Comparison of ENCODE assay signal across 20 cellular contexts in genomic region chr15:65655457-65655856, GRCh38.
"Had no signal": no experiment of that assay in that cellular context is flagged by ENCODE, and none has a peak within 500 bp of the region (broad histone marks: within the 10 kb centered on the region; RNA-seq: fewer than 3 reads in every experiment).

No MANE protein-coding gene starts in this region.

- H3K4me2 ChIP-seq: smooth muscle cell had no signal

- H3K27me3 Mint-ChIP-seq: activated CD4-positive, alpha-beta T cell treated with anti-CD3 and anti-CD28 coated beads, Interleukin-2, amount 10 ng/mL, durations not matched to agents 24 days and 14 days; activated naive CD8-positive, alpha-beta T cell treated with anti-CD3 and anti-CD28 coated beads, Interleukin-2, amount 50 U/mL, for 24 hours; brain; stimulated activated memory B cell treated with anti-CD40 and anti-IgM and Interleukin-4, amounts not matched to agents 10 μg/mL and 1 μg/mL and 100 μg/mL, for 72 hours had no signal

- H3K9me3 ChIP-seq: left lung, sigmoid colon, upper lobe of left lung had no signal

- H3K9me3 Mint-ChIP-seq: activated CD4-positive, alpha-beta T cell treated with anti-CD3 and anti-CD28 coated beads, Interleukin-2, amount 10 ng/mL, durations not matched to agents 24 days and 14 days; activated naive CD8-positive, alpha-beta T cell treated with anti-CD3 and anti-CD28 coated beads, Interleukin-2, amount 50 U/mL, for 24 hours; activated T-cell treated with anti-CD3 and anti-CD28 coated beads, Interleukin-2, amount 50 U/mL, for 4 hours; activated T-helper 2 cell treated with anti-CD3 and anti-CD28 coated beads, Interferon-gamma antibody, Interleukin-2, Interleukin-4, amounts not matched to agents 10 μg/mL and 5 μg/mL and 100 μg/mL, durations not matched to agents 14 hours and 24 hours and 36 hours; brain; mesothelial cell of epicardium; natural killer cell; stimulated activated memory B cell treated with anti-CD40 and anti-IgM and Interleukin-4, amounts not matched to agents 10 μg/mL and 1 μg/mL and 100 μg/mL, for 72 hours had no signal

- H3K4me3 ChIP-seq: left lung, sigmoid colon, smooth muscle cell, upper lobe of left lung had no signal

- H3K27me3 ChIP-seq: left lung, sigmoid colon, upper lobe of left lung had no signal

- H3K4me1 Mint-ChIP-seq: activated naive CD8-positive, alpha-beta T cell treated with anti-CD3 and anti-CD28 coated beads, Interleukin-2, amount 50 U/mL, for 24 hours; brain; mesothelial cell of epicardium had no signal

- ATAC-seq: activated CD4-positive, CD25-positive, alpha-beta regulatory T cell treated with anti-CD3 and anti-CD28 coated beads, Interleukin-2, amount 50 U/mL, for 24 hours; activated naive CD8-positive, alpha-beta T cell treated with anti-CD3 and anti-CD28 coated beads, Interleukin-2, amount 50 U/mL, for 24 hours; activated T-cell treated with anti-CD3 and anti-CD28 coated beads, Interleukin-2, amount 50 U/mL, for 4 hours; natural killer cell; stimulated activated memory B cell treated with anti-CD40 and anti-IgM and Interleukin-4, amounts not matched to agents 10 μg/mL and 1 μg/mL and 100 μg/mL, for 72 hours had no signal

- DNase-seq: activated CD4-positive, alpha-beta T cell treated with anti-CD3 and anti-CD28 coated beads, Interleukin-2, amount 10 ng/mL, durations not matched to agents 24 days and 14 days; activated naive CD4-positive, alpha-beta T cell treated with Interleukin-2 at 50 U/mL for 16 hours; activated naive CD8-positive, alpha-beta T cell treated with anti-CD3 and anti-CD28 coated beads, Interleukin-2, amount 50 U/mL, for 24 hours; activated T-cell treated with anti-CD3 and anti-CD28 coated beads, Interleukin-2, amount 50 U/mL, for 4 hours; anterior cingulate cortex; caudate nucleus; effector CD8-positive, alpha-beta T cell; left lung; natural killer cell; retina; sigmoid colon; stimulated activated CD4-positive, alpha-beta T cell treated with anti-CD3 and anti-CD28 coated beads, Interleukin-15, amount 100 ng/mL, for 24 hours; upper lobe of left lung had no signal

- H3K27ac Mint-ChIP-seq: activated CD4-positive, alpha-beta T cell treated with anti-CD3 and anti-CD28 coated beads, Interleukin-2, amount 10 ng/mL, durations not matched to agents 24 days and 14 days; activated naive CD8-positive, alpha-beta T cell treated with anti-CD3 and anti-CD28 coated beads, Interleukin-2, amount 50 U/mL, for 24 hours; activated T-helper 2 cell treated with anti-CD3 and anti-CD28 coated beads, Interferon-gamma antibody, Interleukin-2, Interleukin-4, amounts not matched to agents 10 μg/mL and 5 μg/mL and 100 μg/mL, durations not matched to agents 14 hours and 24 hours and 36 hours; brain; mesothelial cell of epicardium had no signal

- H3K4me3 Mint-ChIP-seq: activated CD4-positive, alpha-beta T cell treated with anti-CD3 and anti-CD28 coated beads, Interleukin-2, amount 10 ng/mL, durations not matched to agents 24 days and 14 days; activated naive CD8-positive, alpha-beta T cell treated with anti-CD3 and anti-CD28 coated beads, Interleukin-2, amount 50 U/mL, for 24 hours; activated T-cell treated with anti-CD3 and anti-CD28 coated beads, Interleukin-2, amount 50 U/mL, for 4 hours; brain; mesothelial cell of epicardium; natural killer cell; stimulated activated memory B cell treated with anti-CD40 and anti-IgM and Interleukin-4, amounts not matched to agents 10 μg/mL and 1 μg/mL and 100 μg/mL, for 72 hours had no signal

- H3K27ac ChIP-seq: sigmoid colon, upper lobe of left lung, VCaP had no signal

- H3K4me1 ChIP-seq: left lung, sigmoid colon had no signal
